In the genomic region with DNA sequence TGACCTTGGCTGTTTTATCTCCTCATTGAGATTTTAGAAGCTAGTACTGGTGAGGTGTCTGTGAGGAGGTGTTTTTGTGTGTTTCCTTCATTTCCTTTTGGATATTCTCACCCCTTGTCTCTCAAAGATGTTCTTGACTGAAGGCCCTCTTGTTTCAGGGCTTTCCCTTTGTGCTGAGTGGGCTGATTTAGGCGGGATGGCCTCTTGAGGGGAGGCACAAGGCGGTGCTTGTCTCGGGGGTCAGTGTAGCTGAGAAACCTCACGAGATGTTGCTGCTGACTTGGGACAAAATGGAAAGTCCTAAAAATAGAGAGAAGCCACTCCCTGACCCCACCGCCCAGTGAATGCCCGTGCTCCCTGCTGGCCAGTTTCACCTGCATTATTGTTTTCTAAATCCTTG, we compare ENCODE assay signal across 25 cellular contexts. TPM values are rescaled to one million over a fixed set of nuclear protein-coding genes. Genes with fewer than 3 reads are reported as not detected.
DNase-seq lines count a peak whose midpoint lies in the region; ATAC-seq, FAIRE-seq and TF ChIP-seq lines count a peak whose summit lies in the region.
"Had no signal": no experiment of that assay in that cellular context is flagged by ENCODE, and none has a peak within 500 bp of the region (broad histone marks: within the 10 kb centered on the region; RNA-seq: fewer than 3 reads in every experiment).

No MANE protein-coding gene starts in this region.

- BruUV-seq in HepG2 (replicated peaks; lab: Mats Ljungman, UMichigan): no TSS peak

- H4K20me1 ChIP-seq in HepG2 (ENCODE audit: insufficient read depth, low read length) (peaks cover 6% of the 10 kb centered on the region), H1 (replicated peaks in 1 of 2; ENCODE audit: control insufficient read depth in 1 of 2, insufficient read depth in 2 of 2, low read length in 2 of 2) (peaks cover 16 to 38% of the 10 kb centered on the region in 2 experiments)

- H3K9ac ChIP-seq in HepG2 (ENCODE audit: insufficient read depth, low read depth, low read length): no peak overlapping the region
- H3K9ac ChIP-seq in H1 (replicated peaks in 1 of 4; ENCODE audit: extremely low read depth in 1 of 4, low read depth in 3 of 4, low read length in 3 of 4): no peak overlapping the region
- peak overlapping the region; percentile 24 for H3K9ac ChIP-seq in neuronal stem cell (ENCODE audit: low read depth, low read length, poor library complexity)
- H3K9ac ChIP-seq: GM23248 had no signal

- H3K4me2 ChIP-seq in HepG2 (ENCODE audit: low read depth, low read length) (no peak overlapping the region), H1 (ENCODE audit: insufficient read depth in 1 of 2, low read depth in 2 of 2, low read length in 2 of 2) (no peak overlapping the region), neuronal stem cell (ENCODE audit: insufficient read depth, low read length, poor library complexity, severe bottlenecking) (no peak overlapping the region)
- H3K4me2 ChIP-seq: PC-9 had no signal

- H3K18ac ChIP-seq in H1 (ENCODE audit: extremely low read depth, low read length): no peak overlapping the region
- no peak overlapping the region for H3K18ac ChIP-seq in neuronal stem cell (ENCODE audit: low read length)

- H2AK5ac ChIP-seq in H1 (ENCODE audit: low read depth, low read length): no peak overlapping the region
- no peak overlapping the region for H2AK5ac ChIP-seq in neuronal stem cell (ENCODE audit: low read depth, low read length)

- H4K8ac ChIP-seq in H1 (ENCODE audit: extremely low read depth, insufficient read depth, low read length) (peak overlapping the region; percentile 62; the same call in 1 of the 2 replicates), neuronal stem cell (ENCODE audit: low read depth, low read length) (no peak overlapping the region)

- H3K23ac ChIP-seq in H1 (ENCODE audit: insufficient read length) (no peak overlapping the region), neuronal stem cell (ENCODE audit: low read depth, low read length, poor library complexity) (no peak overlapping the region)

- H3K36me3 ChIP-seq in HepG2 (replicated peaks in 1 of 2; ENCODE audit: control insufficient read depth in 1 of 2, insufficient read depth in 2 of 2, low read length in 2 of 2) (peaks cover 19 to 66% of the 10 kb centered on the region in 2 experiments), right lobe of liver (peaks cover 0 to 20% (median 1%) of the 10 kb centered on the region in 4 donors), H1 (ENCODE audit: control insufficient read depth in 2 of 4, insufficient read depth in 4 of 4, low read length in 3 of 4) (peaks cover 0 to under 1% (median 0%) of the 10 kb centered on the region in 4 experiments; a peak in 2 of 8 replicates), neuronal stem cell (replicated peaks in 1 of 2; ENCODE audit: control insufficient read depth in 2 of 2, insufficient read depth in 2 of 2, low read length in 2 of 2) (peaks cover 30 to 90% of the 10 kb centered on the region in 2 donors)

- intact Hi-C loops in HepG2 (cut with micrococcal nuclease; ENCODE audit: unreplicated experiment) (no loop called here), right lobe of liver (cut with DNase I) (no loop called here), left colon (cut with DNase I, micrococcal nuclease) (no loop called here)

- no peaks in the 10 kb centered on the region for H3K23me2 ChIP-seq in H1 (ENCODE audit: low read depth, low read length)

- in situ Hi-C loops in HepG2 (cut with HindIII; ENCODE audit: extremely low pct_ligation_motif_present, low pct_unique_long_range_greater_than_20kb): no loop called here

- ATAC-seq in HepG2 (no peak), right lobe of liver (no peak), left colon (no peak)
- ATAC-seq: GM12878 had no signal

- H3K27ac ChIP-seq in HepG2 (ENCODE audit: extremely low read length, insufficient read depth, low read length) (no peak overlapping the region), right lobe of liver (no peak overlapping the region), H1 (ENCODE audit: low read depth, low read length) (no peak overlapping the region), neuronal stem cell (replicated peaks; ENCODE audit: low read length) (no peak overlapping the region)
- H3K27ac ChIP-seq: GM23248, PC-9, SJSA1 had no signal

- no peak for TF ChIP-seq POLR2A in HepG2 (IDR thresholded peaks at IDR 0.05; ENCODE audit: insufficient read depth in 1 of 2, low read depth in 2 of 2, low read length in 2 of 2)
- no peak for TF ChIP-seq POLR2A in right lobe of liver (IDR thresholded peaks at IDR 0.05)
- no peak for TF ChIP-seq POLR2A in H1 (IDR thresholded peaks at IDR 0.05; ENCODE audit: control extremely low read depth in 1 of 2, low read depth in 2 of 2, low read length in 2 of 2)

- H2BK5ac ChIP-seq in H1 (ENCODE audit: low read depth, low read length) (no peak overlapping the region), neuronal stem cell (ENCODE audit: low read length) (no peak overlapping the region)

- POLR2A ChIA-PET in HepG2 (lab: Yijun Ruan, JAX): no interaction called here
- POLR2A ChIA-PET in H1 (lab: Charles Lee; ENCODE audit: partially characterized antibody): interaction anchor here (1.1 kb wide), 1 partner anchor 9 kb away, joined by 3 read pairs; no protein-coding TSS in a partner anchor

- no peaks in the 10 kb centered on the region for H3K9me3 ChIP-seq in HepG2 (ENCODE audit: low read length)
- no peaks in the 10 kb centered on the region for H3K9me3 ChIP-seq in right lobe of liver
- no peaks in the 10 kb centered on the region for H3K9me3 ChIP-seq in H1 (ENCODE audit: insufficient read depth in 2 of 2, low read depth in 1 of 2, low read length in 1 of 2)
- peaks cover 0 to 1% of the 10 kb centered on the region in 2 donors for H3K9me3 ChIP-seq in neuronal stem cell (replicated peaks in 1 of 2; ENCODE audit: control insufficient read depth in 2 of 2, insufficient read depth in 1 of 2, low read depth in 1 of 2, low read length in 2 of 2)
- H3K9me3 ChIP-seq: HAP-1, SJSA1 had no signal

- H2BK20ac ChIP-seq in H1 (ENCODE audit: low read length): no peak overlapping the region

- no peak overlapping the region for H4K5ac ChIP-seq in H1 (ENCODE audit: insufficient read length, low read depth, low read length)

- TF ChIP-seq CTCF in HepG2 (CRISPR knock-in tag; IDR thresholded peaks at IDR 0.05) (no peak), right lobe of liver (IDR thresholded peaks at IDR 0.05) (no peak), H1 (IDR thresholded peaks at IDR 0.05; ENCODE audit: control extremely low read depth in 1 of 3, insufficient read depth in 1 of 3, low read depth in 1 of 3, low read length in 3 of 3) (no peak)

- no peaks in the 10 kb centered on the region for H3K27me3 ChIP-seq in HepG2 (ENCODE audit: control insufficient read depth in 1 of 2, insufficient read depth in 2 of 2, low read length in 2 of 2)
- H3K27me3 ChIP-seq in right lobe of liver: no peaks in the 10 kb centered on the region
- no peaks in the 10 kb centered on the region for H3K27me3 ChIP-seq in H1 (replicated peaks in 1 of 4; ENCODE audit: control insufficient read depth in 3 of 4, extremely low read depth in 1 of 4, insufficient read depth in 3 of 4, low read length in 3 of 4)
- H3K27me3 ChIP-seq in neuronal stem cell (ENCODE audit: control insufficient read depth in 3 of 3, insufficient read depth in 3 of 3, low read depth in 1 of 3, low read length in 3 of 3): no peaks in the 10 kb centered on the region
- H3K27me3 ChIP-seq: SJSA1 had no signal

- FAIRE-seq in HepG2 (lab: Jason Lieb, UNC): no peak
- FAIRE-seq in H1 (lab: Jason Lieb, UNC): no peak
- FAIRE-seq: GM12878 had no signal

- peaks cover 41% of the 10 kb centered on the region for H3K79me2 ChIP-seq in HepG2 (ENCODE audit: insufficient read depth, low read length)
- H3K79me2 ChIP-seq in H1 (ENCODE audit: control insufficient read depth in 1 of 2, insufficient read depth in 2 of 2, low read length in 2 of 2): peaks cover 0 to 92% of the 10 kb centered on the region in 2 experiments; a peak in 3 of 4 replicates

- CTCF ChIA-PET in HepG2 (lab: Yijun Ruan, JAX; ENCODE audit: low intra/inter-chr PET ratio, low total read pairs) (no interaction called here), H1 (lab: Charles Lee; ENCODE audit: partially characterized antibody) (interaction anchor here (0.6 kb wide), 1 partner anchor 87 kb away, joined by 3 read pairs; no protein-coding TSS in a partner anchor)

- TF ChIP-seq RAD21 in HepG2 (CRISPR knock-in tag; IDR thresholded peaks at IDR 0.05) (no peak), H1 (IDR thresholded peaks at IDR 0.05 in 1 of 2, conservative IDR thresholded peaks at IDR 0.05 in 1 of 2; ENCODE audit: low read depth in 2 of 2, low read length in 2 of 2) (no peak)

- no peak overlapping the region for H3K56ac ChIP-seq in H1 (replicated peaks; ENCODE audit: insufficient read length, low read depth, low read length)

- H3K4me3 ChIP-seq in HepG2 (replicated peaks in 1 of 3; ENCODE audit: insufficient read depth in 1 of 3, low read depth in 2 of 3, low read length in 3 of 3): no peak overlapping the region
- H3K4me3 ChIP-seq in right lobe of liver: no peak overlapping the region
- H3K4me3 ChIP-seq in H1 (ENCODE audit: extremely low read depth in 1 of 4, insufficient read depth in 2 of 4, low read depth in 3 of 4, low read length in 4 of 4): no peak overlapping the region
- H3K4me3 ChIP-seq in neuronal stem cell (ENCODE audit: low read length in 2 of 2): no peak overlapping the region
- H3K4me3 ChIP-seq: GM12878, GM23248, HAP-1, PC-9, SJSA1 had no signal

- DNase-seq in HepG2 (ENCODE audit: low spot score) (no peak), right lobe of liver (no peak), H1 (ENCODE audit: low read depth in 1 of 2, low spot score in 2 of 2) (no peak), neuronal stem cell (ENCODE audit: low spot score) (no peak), GF-D8 (lab: John Stamatoyannopoulos, UW) (no peak), left colon (no peak), anterior cingulate cortex (lab: John Stamatoyannopoulos, UW) (no peak)
- DNase-seq: C1 segment of cervical spinal cord; CD4-positive, alpha-beta memory T cell; COR-L47; DMS53; GM23248; NCI-H1105 treated with DMSO at 0.1 percent for 48 hours; NCI-H146; NCI-H1930; NCI-H2107; NCI-H446; NCI-H526; NCI-H82; NK-92 treated with Interleukin-12 subunit alpha and Interleukin-12 subunit beta, amount 100 ng/mL, for 24 hours; PC-9; Right ventricle myocardium superior had no signal

- H3K14ac ChIP-seq in H1 (ENCODE audit: insufficient read length): no peak overlapping the region
- H3K14ac ChIP-seq in neuronal stem cell (ENCODE audit: low read length): no peak overlapping the region

- 100% methylated on average over 6 of the region's 6 CpGs for WGBS in HepG2 (ENCODE audit: low lambda C conversion rate)
- WGBS in right lobe of liver (ENCODE audit: insufficient coverage, low coverage, low lambda C conversion rate, missing lambda C conversion rate): 84% methylated on average over 6 of the region's 6 CpGs
- 90% methylated on average over 6 of the region's 6 CpGs; no CpG with 5 or more reads in 1 of the 2 experiments for WGBS in H1 (ENCODE audit: extremely low coverage in 1 of 2, insufficient coverage in 1 of 2, insufficient read length in 1 of 2, insufficient replicate concordance in 2 of 2, low coverage in 1 of 2, low lambda C conversion rate in 2 of 2, missing lambda C conversion rate in 1 of 2), 2 experiments
- WGBS in neuronal stem cell (ENCODE audit: extremely low coverage in 2 of 2, insufficient read length in 2 of 2, insufficient replicate concordance in 1 of 2), 2 donors: no CpG with 5 or more reads among the region's 6 CpGs

- no peaks in the 10 kb centered on the region for H3K4me1 ChIP-seq in HepG2 (ENCODE audit: insufficient read depth, low read length)
- H3K4me1 ChIP-seq in right lobe of liver: peaks cover 0 to 5% (median 0%) of the 10 kb centered on the region in 4 donors
- H3K4me1 ChIP-seq in H1 (replicated peaks in 1 of 4; ENCODE audit: control insufficient read depth in 3 of 4, insufficient read depth in 4 of 4, low read length in 3 of 4): no peaks in the 10 kb centered on the region; a peak in 2 of 7 replicates
- no peaks in the 10 kb centered on the region for H3K4me1 ChIP-seq in neuronal stem cell (ENCODE audit: control insufficient read depth in 2 of 2, insufficient read depth in 1 of 2, low read depth in 1 of 2, low read length in 2 of 2)
- H3K4me1 ChIP-seq: HAP-1, SJSA1 had no signal

- peaks cover 23% of the 10 kb centered on the region for H3K79me1 ChIP-seq in H1 (ENCODE audit: low read depth, low read length)
- H3K79me1 ChIP-seq in neuronal stem cell (ENCODE audit: low read depth, low read length): peaks cover 28% of the 10 kb centered on the region

- no peak overlapping the region for H2BK120ac ChIP-seq in H1 (replicated peaks; ENCODE audit: low read depth, low read length)
- no peak overlapping the region for H2BK120ac ChIP-seq in neuronal stem cell (ENCODE audit: low read depth, low read length)

- no peak for TF ChIP-seq EP300 in HepG2 (IDR thresholded peaks at IDR 0.05; ENCODE audit: low read depth in 2 of 2, low read length in 2 of 2)
- no peak for TF ChIP-seq EP300 in HepG2 (CRISPR knock-in tag; IDR thresholded peaks at IDR 0.05; ENCODE audit: borderline replicate concordance)
- no peak for TF ChIP-seq EP300 in H1 (IDR thresholded peaks at IDR 0.05; ENCODE audit: borderline replicate concordance in 1 of 2, low read depth in 2 of 2, low read length in 2 of 2)

- H2BK12ac ChIP-seq in H1 (ENCODE audit: low read depth, low read length) (no peak overlapping the region), neuronal stem cell (ENCODE audit: low read length) (no peak overlapping the region)

- H4K91ac ChIP-seq in H1 (replicated peaks; ENCODE audit: insufficient read length, low read length): no peak overlapping the region
- H4K91ac ChIP-seq in neuronal stem cell (ENCODE audit: low read depth, low read length, poor library complexity): no peak overlapping the region

- no peak overlapping the region for H3K4ac ChIP-seq in H1 (replicated peaks; ENCODE audit: insufficient read length, low read depth, low read length)
- no peak overlapping the region for H3K4ac ChIP-seq in neuronal stem cell (ENCODE audit: low read length)

- H2AFZ ChIP-seq in HepG2 (ENCODE audit: low read length) (no peak overlapping the region), H1 (ENCODE audit: low read length) (no peak overlapping the region), neuronal stem cell (ENCODE audit: low read length) (no peak overlapping the region)
- H2AFZ ChIP-seq: GM23248, PC-9 had no signal

- H2BK15ac ChIP-seq in H1 (ENCODE audit: low read length) (no peak overlapping the region), neuronal stem cell (ENCODE audit: low read length) (no peak overlapping the region)

RNA-seq across cellular contexts. Expression of gene CRAMP1, which starts 14.2 kb away (rescaled TPM):
- 6.6 and 6.8 TPM in 2 replicates for total RNA-seq in HepG2 (2016; rRNA removed; fragmentation: Illumina TruSeq; extraction: Trizol)
- 4.6 and 4.8 TPM in 2 replicates for total RNA-seq in HepG2 (2016; cell fraction: cytosol; rRNA removed; fragmentation: Illumina TruSeq; extraction: Trizol; ENCODE audit: low read depth)
- 4.8 and 6.7 TPM in 2 replicates for total RNA-seq in HepG2 (2016; cell fraction: insoluble cytoplasmic fraction; rRNA removed; fragmentation: Illumina TruSeq; extraction: Trizol)
- total RNA-seq in HepG2 (2016; cell fraction: membrane; rRNA removed; fragmentation: Illumina TruSeq; extraction: Trizol): 3.4 and 4.3 TPM in 2 replicates
- 8.4 and 8.5 TPM in 2 replicates for total RNA-seq in HepG2 (2016; cell fraction: nucleus; rRNA removed; fragmentation: Illumina TruSeq; extraction: Trizol)
- 9.7 and 13.0 TPM in 2 replicates for polyA plus RNA-seq in HepG2 (2011; rRNA removed)
- 5.7 and 6.6 TPM in 2 replicates for polyA plus RNA-seq in HepG2 (2011; cell fraction: cytosol; rRNA removed)
- polyA plus RNA-seq in HepG2 (2011; cell fraction: nucleus; rRNA removed): 25.2 and 30.8 TPM in 2 replicates
- polyA plus RNA-seq in HepG2 (2012): 6.5 and 9.3 TPM in 2 replicates
- polyA plus RNA-seq in HepG2 (2016; cell fraction: cytosol; fragmentation: Illumina TruSeq; extraction: Trizol; ENCODE audit: low read depth): 0.15 and 0.21 TPM in 2 replicates
- polyA plus RNA-seq in HepG2 (2016; cell fraction: insoluble cytoplasmic fraction; fragmentation: Illumina TruSeq; extraction: Trizol; ENCODE audit: low read depth): 3.6 and 5.5 TPM in 2 replicates
- polyA plus RNA-seq in HepG2 (2016; cell fraction: membrane; fragmentation: Illumina TruSeq; extraction: Trizol; ENCODE audit: low read depth): 0.46 and 0.65 TPM in 2 replicates
- polyA plus RNA-seq in HepG2 (2016; cell fraction: nucleus; fragmentation: Illumina TruSeq; extraction: Trizol; ENCODE audit: insufficient read depth, low read depth): 24.3 and 25.2 TPM in 2 replicates
- 18.6 and 18.8 TPM in 2 replicates for polyA minus RNA-seq in HepG2 (2011; rRNA and poly(A)+ RNA removed; ENCODE audit: low replicate concordance)
- 7.2 and 8.2 TPM in 2 replicates for polyA minus RNA-seq in HepG2 (2011; cell fraction: cytosol; rRNA and poly(A)+ RNA removed)
- 9.7 and 13.7 TPM in 2 replicates for polyA minus RNA-seq in HepG2 (2011; cell fraction: nucleus; rRNA and poly(A)+ RNA removed)
- total RNA-seq in right lobe of liver: 1 to 10 TPM; 2.9 to 8.4 (median 5.8) TPM
- 23.2 and 26.2 TPM in 2 replicates for total RNA-seq in H1 (2021; fragmentation: NEBNext Ultra II Directional; extraction: Animal tissue kit (Norgen Biotek cat#: 25700))
- 19.2 and 31.0 TPM in 2 replicates for polyA plus RNA-seq in H1 (2011; rRNA removed)
- polyA plus RNA-seq in H1 (2011; cell fraction: cytosol; rRNA removed): 13.1 TPM
- polyA plus RNA-seq in H1 (2011; cell fraction: nucleus; rRNA removed): 52.6 TPM
- 16.3 to 23.4 TPM (median 19.7 TPM) in 4 replicates for polyA plus RNA-seq in H1 (2012, experiment 1 of 2)
- polyA plus RNA-seq in H1 (2012, experiment 2 of 2): 8.7 TPM
- polyA plus RNA-seq in H1 (2013, experiment 1 of 2): 10.7 TPM
- polyA plus RNA-seq in H1 (2013, experiment 2 of 2): 11.4 TPM
- polyA minus RNA-seq in H1 (2011; rRNA and poly(A)+ RNA removed): 20.1 and 23.0 TPM in 2 replicates
- polyA minus RNA-seq in H1 (2011; cell fraction: cytosol; rRNA and poly(A)+ RNA removed): 13.2 TPM
- 18.7 TPM for polyA minus RNA-seq in H1 (2011; cell fraction: nucleus; rRNA and poly(A)+ RNA removed)
- polyA plus RNA-seq in neuronal stem cell (2013, experiment 1 of 2): 11.9 TPM
- polyA plus RNA-seq in neuronal stem cell (2013, experiment 2 of 2): 12.3 TPM
- total RNA-seq in left colon: 10 to 100 TPM; 16.4 to 16.6 TPM

RNA-seq across cellular contexts. Expression of gene IFT140, which starts 14.5 kb away (rescaled TPM):
- total RNA-seq in HepG2 (2016; rRNA removed; fragmentation: Illumina TruSeq; extraction: Trizol): 7.8 and 9.5 TPM in 2 replicates
- 2.3 and 2.6 TPM in 2 replicates for total RNA-seq in HepG2 (2016; cell fraction: cytosol; rRNA removed; fragmentation: Illumina TruSeq; extraction: Trizol; ENCODE audit: low read depth)
- total RNA-seq in HepG2 (2016; cell fraction: insoluble cytoplasmic fraction; rRNA removed; fragmentation: Illumina TruSeq; extraction: Trizol): 7.1 and 10.5 TPM in 2 replicates
- total RNA-seq in HepG2 (2016; cell fraction: membrane; rRNA removed; fragmentation: Illumina TruSeq; extraction: Trizol): 3.8 TPM in 2 replicates
- total RNA-seq in HepG2 (2016; cell fraction: nucleus; rRNA removed; fragmentation: Illumina TruSeq; extraction: Trizol): 11.8 and 12.8 TPM in 2 replicates
- 5.8 and 7.0 TPM in 2 replicates for polyA plus RNA-seq in HepG2 (2011; rRNA removed)
- polyA plus RNA-seq in HepG2 (2011; cell fraction: cytosol; rRNA removed): 2.9 and 4.1 TPM in 2 replicates
- polyA plus RNA-seq in HepG2 (2011; cell fraction: nucleus; rRNA removed): 37.4 and 49.4 TPM in 2 replicates
- 6.3 and 6.8 TPM in 2 replicates for polyA plus RNA-seq in HepG2 (2012)
- 0.67 and 0.86 TPM in 2 replicates for polyA plus RNA-seq in HepG2 (2016; cell fraction: cytosol; fragmentation: Illumina TruSeq; extraction: Trizol; ENCODE audit: low read depth)
- polyA plus RNA-seq in HepG2 (2016; cell fraction: insoluble cytoplasmic fraction; fragmentation: Illumina TruSeq; extraction: Trizol; ENCODE audit: low read depth): 3.7 and 5.8 TPM in 2 replicates
- 1.1 and 1.2 TPM in 2 replicates for polyA plus RNA-seq in HepG2 (2016; cell fraction: membrane; fragmentation: Illumina TruSeq; extraction: Trizol; ENCODE audit: low read depth)
- 22.2 TPM in 2 replicates for polyA plus RNA-seq in HepG2 (2016; cell fraction: nucleus; fragmentation: Illumina TruSeq; extraction: Trizol; ENCODE audit: insufficient read depth, low read depth)
- 16.9 and 18.0 TPM in 2 replicates for polyA minus RNA-seq in HepG2 (2011; rRNA and poly(A)+ RNA removed; ENCODE audit: low replicate concordance)
- 3.3 and 3.7 TPM in 2 replicates for polyA minus RNA-seq in HepG2 (2011; cell fraction: cytosol; rRNA and poly(A)+ RNA removed)
- polyA minus RNA-seq in HepG2 (2011; cell fraction: nucleus; rRNA and poly(A)+ RNA removed): 21.0 and 26.9 TPM in 2 replicates
- total RNA-seq in right lobe of liver: 1 to 10 TPM; 2.9 to 8.9 (median 5.4) TPM
- total RNA-seq in H1 (2021; fragmentation: NEBNext Ultra II Directional; extraction: Animal tissue kit (Norgen Biotek cat#: 25700)): 20.6 and 20.9 TPM in 2 replicates
- polyA plus RNA-seq in H1 (2011; rRNA removed): 9.7 and 16.1 TPM in 2 replicates
- 12.5 TPM for polyA plus RNA-seq in H1 (2011; cell fraction: cytosol; rRNA removed)
- 49.0 TPM for polyA plus RNA-seq in H1 (2011; cell fraction: nucleus; rRNA removed)
- polyA plus RNA-seq in H1 (2012, experiment 1 of 2): 14.1 to 26.4 TPM (median 19.7 TPM) in 4 replicates
- 12.9 TPM for polyA plus RNA-seq in H1 (2012, experiment 2 of 2)
- 8.0 TPM for polyA plus RNA-seq in H1 (2013, experiment 1 of 2)
- polyA plus RNA-seq in H1 (2013, experiment 2 of 2): 7.3 TPM
- 26.4 and 41.3 TPM in 2 replicates for polyA minus RNA-seq in H1 (2011; rRNA and poly(A)+ RNA removed)
- 15.2 TPM for polyA minus RNA-seq in H1 (2011; cell fraction: cytosol; rRNA and poly(A)+ RNA removed)
- 43.1 TPM for polyA minus RNA-seq in H1 (2011; cell fraction: nucleus; rRNA and poly(A)+ RNA removed)
- polyA plus RNA-seq in neuronal stem cell (2013, experiment 1 of 2): 29.1 TPM
- polyA plus RNA-seq in neuronal stem cell (2013, experiment 2 of 2): 29.5 TPM
- total RNA-seq in left colon: 10 to 100 TPM; 13.3 to 16.3 TPM

RNA-seq across cellular contexts. Expression of gene JPT2, which starts 51.8 kb away (rescaled TPM):
- total RNA-seq in HepG2 (2016; rRNA removed; fragmentation: Illumina TruSeq; extraction: Trizol): 89.4 and 127 TPM in 2 replicates
- 11.5 and 13.4 TPM in 2 replicates for total RNA-seq in HepG2 (2016; cell fraction: cytosol; rRNA removed; fragmentation: Illumina TruSeq; extraction: Trizol; ENCODE audit: low read depth)
- total RNA-seq in HepG2 (2016; cell fraction: insoluble cytoplasmic fraction; rRNA removed; fragmentation: Illumina TruSeq; extraction: Trizol): 91.5 and 117 TPM in 2 replicates
- total RNA-seq in HepG2 (2016; cell fraction: membrane; rRNA removed; fragmentation: Illumina TruSeq; extraction: Trizol): 52.3 and 54.3 TPM in 2 replicates
- 37.4 and 43.4 TPM in 2 replicates for total RNA-seq in HepG2 (2016; cell fraction: nucleus; rRNA removed; fragmentation: Illumina TruSeq; extraction: Trizol)
- 52.5 and 53.5 TPM in 2 replicates for polyA plus RNA-seq in HepG2 (2011; rRNA removed)
- 36.8 and 43.8 TPM in 2 replicates for polyA plus RNA-seq in HepG2 (2011; cell fraction: cytosol; rRNA removed)
- polyA plus RNA-seq in HepG2 (2011; cell fraction: nucleus; rRNA removed): 36.7 and 43.7 TPM in 2 replicates
- 50.1 and 68.5 TPM in 2 replicates for polyA plus RNA-seq in HepG2 (2012)
- polyA plus RNA-seq in HepG2 (2016; cell fraction: cytosol; fragmentation: Illumina TruSeq; extraction: Trizol; ENCODE audit: low read depth): 14.3 TPM in 2 replicates
- 154 and 168 TPM in 2 replicates for polyA plus RNA-seq in HepG2 (2016; cell fraction: insoluble cytoplasmic fraction; fragmentation: Illumina TruSeq; extraction: Trizol; ENCODE audit: low read depth)
- 39.8 and 39.9 TPM in 2 replicates for polyA plus RNA-seq in HepG2 (2016; cell fraction: membrane; fragmentation: Illumina TruSeq; extraction: Trizol; ENCODE audit: low read depth)
- 63.6 and 72.2 TPM in 2 replicates for polyA plus RNA-seq in HepG2 (2016; cell fraction: nucleus; fragmentation: Illumina TruSeq; extraction: Trizol; ENCODE audit: insufficient read depth, low read depth)
- 35.4 and 60.1 TPM in 2 replicates for polyA minus RNA-seq in HepG2 (2011; rRNA and poly(A)+ RNA removed; ENCODE audit: low replicate concordance)
- polyA minus RNA-seq in HepG2 (2011; cell fraction: cytosol; rRNA and poly(A)+ RNA removed): 24.4 and 29.2 TPM in 2 replicates
- 24.2 and 25.5 TPM in 2 replicates for polyA minus RNA-seq in HepG2 (2011; cell fraction: nucleus; rRNA and poly(A)+ RNA removed)
- 10 to 100 TPM; 31.0 to 47.7 (median 38.7) TPM for total RNA-seq in right lobe of liver
- total RNA-seq in H1 (2021; fragmentation: NEBNext Ultra II Directional; extraction: Animal tissue kit (Norgen Biotek cat#: 25700)): 197 and 199 TPM in 2 replicates
- polyA plus RNA-seq in H1 (2011; rRNA removed): 67.6 and 70.8 TPM in 2 replicates
- 86.6 TPM for polyA plus RNA-seq in H1 (2011; cell fraction: cytosol; rRNA removed)
- 66.1 TPM for polyA plus RNA-seq in H1 (2011; cell fraction: nucleus; rRNA removed)
- polyA plus RNA-seq in H1 (2012, experiment 1 of 2): 108 to 121 TPM (median 116 TPM) in 4 replicates
- polyA plus RNA-seq in H1 (2012, experiment 2 of 2): 65.0 TPM
- 101 TPM for polyA plus RNA-seq in H1 (2013, experiment 1 of 2)
- 104 TPM for polyA plus RNA-seq in H1 (2013, experiment 2 of 2)
- 76.5 and 91.0 TPM in 2 replicates for polyA minus RNA-seq in H1 (2011; rRNA and poly(A)+ RNA removed)
- 55.5 TPM for polyA minus RNA-seq in H1 (2011; cell fraction: cytosol; rRNA and poly(A)+ RNA removed)
- polyA minus RNA-seq in H1 (2011; cell fraction: nucleus; rRNA and poly(A)+ RNA removed): 37.6 TPM
- 134 TPM for polyA plus RNA-seq in neuronal stem cell (2013, experiment 1 of 2)
- 135 TPM for polyA plus RNA-seq in neuronal stem cell (2013, experiment 2 of 2)
- 10 to 100 TPM; 49.8 to 62.4 TPM for total RNA-seq in left colon

Comparison
In these comparisons a context has a peak if more than half of its experiments do, and no peak if none do; other contexts are left out.
1. Of the 41 proteins assayed by ChIP-seq in both HepG2 and H1: peak only in HepG2: MAFK; only in H1: none; in both: none; in neither: 40.